ENCODE assay signal across 13 cellular contexts in genomic region chr4:40299704-40300336, GRCh38. TPM values are rescaled to one million over a fixed set of nuclear protein-coding genes. Genes with fewer than 3 reads are reported as not detected.
DNase-seq lines count a peak whose midpoint lies in the region; ATAC-seq and TF ChIP-seq lines count a peak whose summit lies in the region.
"Had no signal": no experiment of that assay in that cellular context is flagged by ENCODE, and none has a peak within 500 bp of the region (broad histone marks: within the 10 kb centered on the region; RNA-seq: fewer than 3 reads in every experiment).

No MANE protein-coding gene starts in this region.

- intact Hi-C loops in activated CD8-positive, alpha-beta T cell treated with anti-CD3 and anti-CD28 coated beads for 36 hours (cut with micrococcal nuclease), result no loop called here

- peaks cover 55% of the 10 kb centered on the region for H3K4me1 Mint-ChIP-seq in T-helper 2 cell treated with Interferon-gamma antibody and Interleukin-4, amounts not matched to agents 5 μg/mL and 100 μg/mL, for 36 hours (ENCODE audit: low read depth)
- peaks cover 9% of the 10 kb centered on the region for H3K4me1 Mint-ChIP-seq in HFFc6 (ENCODE audit: low read depth)
- H3K4me1 Mint-ChIP-seq in activated CD8-positive, alpha-beta T cell treated with anti-CD3 and anti-CD28 coated beads for 36 hours (ENCODE audit: low read depth), result peaks cover 69% of the 10 kb centered on the region
- peaks cover 42 to 75% (median 60%) of the 10 kb centered on the region in 3 donors for H3K4me1 Mint-ChIP-seq in naive B cell
- H3K4me1 Mint-ChIP-seq: brain had no signal

- peak; percentile 38 for ATAC-seq in activated CD8-positive, alpha-beta T cell treated with anti-CD3 and anti-CD28 coated beads for 36 hours
- no peak for ATAC-seq in naive B cell (ENCODE audit: low read depth in 2 of 2)
- no peak for ATAC-seq in HG03521 (IDR thresholded peaks at IDR 0.05; ENCODE audit: unreplicated experiment)
- ATAC-seq: heart left ventricle had no signal

- no peak for DNase-seq in T-helper 2 cell treated with Interferon-gamma antibody and Interleukin-4, amounts not matched to agents 5 μg/mL and 100 μg/mL, for 36 hours (ENCODE audit: low spot score)
- DNase-seq in T-helper 2 cell (no peak), HFFc6 (peak; percentile 32), naive B cell (no peak), inferior parietal cortex (ENCODE audit: extremely low spot score) (no peak), anterior cingulate cortex (lab: John Stamatoyannopoulos, UW) (no peak)
- DNase-seq in activated CD8-positive, alpha-beta T cell treated with anti-CD3 and anti-CD28 coated beads for 36 hours, result peak; percentile 37
- DNase-seq: DMS 273 treated with DMSO at 0.1 percent for 48 hours, heart left ventricle, NCI-H2081 had no signal

- H3K27ac Mint-ChIP-seq in T-helper 2 cell treated with Interferon-gamma antibody and Interleukin-4, amounts not matched to agents 5 μg/mL and 100 μg/mL, for 36 hours, result peak overlapping the region; percentile 45
- H3K27ac Mint-ChIP-seq in HFFc6 (no peak overlapping the region), naive B cell (peak overlapping the region; percentile 44 to 98 (median 93))
- H3K27ac Mint-ChIP-seq in activated CD8-positive, alpha-beta T cell treated with anti-CD3 and anti-CD28 coated beads for 36 hours, result peak overlapping the region; percentile 93
- H3K27ac Mint-ChIP-seq: brain had no signal

- CTCF ChIA-PET in activated CD8-positive, alpha-beta T cell treated with anti-CD3 and anti-CD28 coated beads for 36 hours (lab: Charles Lee), result interaction anchor here (0.7 to 2.9 kb wide), 6 partner anchors 8 to 150 kb away, joined by 3 to 8 read pairs (median 3); no protein-coding TSS in a partner anchor

- H3K27me3 Mint-ChIP-seq in T-helper 2 cell treated with Interferon-gamma antibody and Interleukin-4, amounts not matched to agents 5 μg/mL and 100 μg/mL, for 36 hours (ENCODE audit: low read depth), result no peaks in the 10 kb centered on the region
- H3K27me3 Mint-ChIP-seq in HFFc6 (ENCODE audit: insufficient read depth), result peaks cover 16% of the 10 kb centered on the region
- H3K27me3 Mint-ChIP-seq in activated CD8-positive, alpha-beta T cell treated with anti-CD3 and anti-CD28 coated beads for 36 hours, result no peaks in the 10 kb centered on the region
- H3K27me3 Mint-ChIP-seq in naive B cell, result no peaks in the 10 kb centered on the region
- H3K27me3 Mint-ChIP-seq: brain had no signal

- POLR2A ChIA-PET in activated CD8-positive, alpha-beta T cell treated with anti-CD3 and anti-CD28 coated beads for 36 hours (lab: Charles Lee), result interaction anchor here (1.5 to 3.0 kb wide), 7 partner anchors 10 to 72 kb away, joined by 3 to 20 read pairs (median 6); no protein-coding TSS in a partner anchor

- H3K4me3 Mint-ChIP-seq in T-helper 2 cell treated with Interferon-gamma antibody and Interleukin-4, amounts not matched to agents 5 μg/mL and 100 μg/mL, for 36 hours, result no peak overlapping the region
- H3K4me3 Mint-ChIP-seq in HFFc6 (no peak overlapping the region), naive B cell (peak overlapping the region; percentile 23 to 89 (median 42))
- no peak overlapping the region for H3K4me3 Mint-ChIP-seq in activated CD8-positive, alpha-beta T cell treated with anti-CD3 and anti-CD28 coated beads for 36 hours
- H3K4me3 Mint-ChIP-seq: brain had no signal

- peaks cover 8% of the 10 kb centered on the region for H3K9me3 Mint-ChIP-seq in T-helper 2 cell treated with Interferon-gamma antibody and Interleukin-4, amounts not matched to agents 5 μg/mL and 100 μg/mL, for 36 hours
- H3K9me3 Mint-ChIP-seq in HFFc6 (no peaks in the 10 kb centered on the region), naive B cell (peaks cover 0 to 11% (median 6%) of the 10 kb centered on the region in 7 donors)
- peaks cover 7% of the 10 kb centered on the region for H3K9me3 Mint-ChIP-seq in activated CD8-positive, alpha-beta T cell treated with anti-CD3 and anti-CD28 coated beads for 36 hours

- H3K36me3 Mint-ChIP-seq in T-helper 2 cell treated with Interferon-gamma antibody and Interleukin-4, amounts not matched to agents 5 μg/mL and 100 μg/mL, for 36 hours (ENCODE audit: low read depth), result peaks cover 7% of the 10 kb centered on the region
- H3K36me3 Mint-ChIP-seq in HFFc6 (ENCODE audit: low read depth) (peaks cover 5% of the 10 kb centered on the region), naive B cell (peaks cover 0 to 7% of the 10 kb centered on the region in 2 donors)
- peaks cover 17% of the 10 kb centered on the region for H3K36me3 Mint-ChIP-seq in activated CD8-positive, alpha-beta T cell treated with anti-CD3 and anti-CD28 coated beads for 36 hours (ENCODE audit: low read depth)
- H3K36me3 Mint-ChIP-seq: brain had no signal

- TF ChIP-seq CTCF in HFFc6 (IDR thresholded peaks at IDR 0.05), result no peak
- no peak for TF ChIP-seq CTCF in activated CD8-positive, alpha-beta T cell treated with anti-CD3 and anti-CD28 coated beads for 36 hours (IDR thresholded peaks at IDR 0.05)

RNA-seq across cellular contexts. Expression of gene CHRNA9, which starts 35.3 kb away (rescaled TPM):
- total RNA-seq in HFFc6 (2021; fragmentation: NEBNext Ultra II Directional; extraction: Animal tissue kit (Norgen Biotek cat#: 25700)), result not detected
- total RNA-seq in activated CD8-positive, alpha-beta T cell treated with anti-CD3 and anti-CD28 coated beads for 36 hours, result under 1 TPM; 0.11 to 0.38 TPM
- polyA plus RNA-seq in naive B cell (ENCODE audit: low read depth in 6 of 6), result under 1 TPM in 1 of 6 donors, not detected in 5; 0.25 TPM
- total RNA-seq: heart left ventricle, ureter had no signal
- polyA plus RNA-seq: heart left ventricle had no signal

Comparison
In these comparisons a context has a peak if more than half of its experiments do, and no peak if none do; other contexts are left out.
1. DNase-seq: peak in HFFc6 (single experiment) and activated CD8-positive, alpha-beta T cell treated with anti-CD3 and anti-CD28 coated beads for 36 hours (single experiment); none in T-helper 2 cell treated with Interferon-gamma antibody and Interleukin-4, amounts not matched to agents 5 μg/mL and 100 μg/mL, for 36 hours (single experiment), T-helper 2 cell (0 of 5), naive B cell (single experiment), inferior parietal cortex (single experiment) and anterior cingulate cortex (0 of 58).
2. H3K4me3 Mint-ChIP-seq: peak in naive B cell (8 of 8); none in T-helper 2 cell treated with Interferon-gamma antibody and Interleukin-4, amounts not matched to agents 5 μg/mL and 100 μg/mL, for 36 hours (single experiment), HFFc6 (single experiment) and activated CD8-positive, alpha-beta T cell treated with anti-CD3 and anti-CD28 coated beads for 36 hours (single experiment).